11 cellular contexts compared by ENCODE assay signal in the genomic region with DNA sequence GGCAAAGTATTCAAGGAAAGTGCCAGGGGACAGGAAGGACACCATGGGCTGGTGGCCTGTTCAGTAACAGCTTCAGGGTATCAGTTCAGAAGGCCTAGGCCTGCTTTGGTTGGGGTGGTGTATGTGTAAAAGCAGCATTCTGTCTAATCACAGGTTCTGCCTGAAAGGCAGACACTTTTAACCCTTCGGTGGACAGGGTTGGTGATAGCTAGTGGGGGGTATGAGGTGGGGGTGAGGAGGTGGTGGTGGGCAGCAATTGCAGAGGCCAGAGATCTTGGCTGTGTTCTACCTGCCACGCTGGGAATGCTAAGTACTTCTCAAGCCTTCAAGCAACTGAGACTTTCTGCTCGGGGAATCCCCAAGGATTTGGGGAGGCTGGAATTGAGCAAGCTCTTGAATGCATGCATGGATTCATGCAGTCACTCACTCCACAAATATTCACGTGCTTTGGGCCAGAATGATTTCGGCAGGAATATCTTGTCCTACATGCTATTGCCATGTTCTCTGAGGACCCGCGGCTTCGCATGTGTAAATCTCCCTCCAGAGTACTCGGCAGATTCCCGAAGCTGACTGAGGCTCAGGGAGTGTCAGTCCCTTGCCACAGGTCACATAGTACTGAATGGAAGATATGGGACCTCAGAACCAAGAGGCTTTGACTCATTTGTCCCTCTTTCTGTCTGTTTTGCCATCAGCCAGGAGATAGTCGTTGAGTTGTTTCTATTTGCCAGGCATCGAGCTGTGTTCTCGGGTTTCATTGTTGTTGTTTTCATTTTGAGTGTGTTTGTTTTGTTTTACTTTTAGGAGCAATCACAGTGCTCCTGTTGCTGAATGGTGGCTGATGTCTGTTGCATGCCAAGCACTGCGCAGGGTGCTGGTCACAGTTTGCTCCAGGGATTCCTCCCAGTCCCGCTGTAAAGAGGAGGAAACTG.
DNase-seq lines count a peak whose midpoint lies in the region; ATAC-seq, FAIRE-seq and TF ChIP-seq lines count a peak whose summit lies in the region.
"Had no signal": no experiment of that assay in that cellular context is flagged by ENCODE, and none has a peak within 500 bp of the region (broad histone marks: within the 10 kb centered on the region; RNA-seq: fewer than 3 reads in every experiment).

No MANE protein-coding gene starts in this region.

- intact Hi-C loops in spleen (cut with DNase I; ENCODE audit: low total_unique reads), result no loop called here

- 83 to 85% (median 83%) methylated on average over 15 of the region's 15 CpGs for WGBS in spleen, 5 donors

- no peaks in the 10 kb centered on the region for H3K27me3 ChIP-seq in spleen (replicated peaks in 1 of 7)

- peak overlapping the region in 3 of 8 donors; percentile 8 to 81 (median 52) for H3K27ac ChIP-seq in spleen

- no peak for TF ChIP-seq POLR2A in GM12892 (IDR thresholded peaks at IDR 0.05; ENCODE audit: low read depth, low read length)
- no peak for TF ChIP-seq POLR2A in spleen (IDR thresholded peaks at IDR 0.05)

- no peaks in the 10 kb centered on the region for H3K9me3 ChIP-seq in spleen

- no peak for ATAC-seq in GM18868 (IDR thresholded peaks at IDR 0.05; ENCODE audit: unreplicated experiment)

- FAIRE-seq in GM12892 (lab: Jason Lieb, UNC), result peak; percentile 61

- TF ChIP-seq CTCF in fibroblast of pulmonary artery (IDR thresholded peaks at IDR 0.05; ENCODE audit: low read length, missing control alignments) (no peak), spleen (IDR thresholded peaks at IDR 0.05 in 8 of 11, conservative IDR thresholded peaks at IDR 0.05 in 3 of 11) (no peak)

- H3K4me3 ChIP-seq in fibroblast of pulmonary artery (replicated peaks; ENCODE audit: low read depth, low read length), result no peak overlapping the region
- H3K4me3 ChIP-seq in skeletal muscle cell (ENCODE audit: low read depth, low read length), result no peak overlapping the region
- H3K4me3 ChIP-seq in spleen, result no peak overlapping the region

- DNase-seq in GM12892 (ENCODE audit: insufficient read length), result no peak
- peak; percentile 26 for DNase-seq in T1000 (lab: John Stamatoyannopoulos, UW)
- DNase-seq in fibroblast of pulmonary artery (ENCODE audit: low read depth), result peak; percentile 69
- DNase-seq in skeletal muscle cell (ENCODE audit: low read depth), result peak; percentile 87
- DNase-seq in dedifferentiated amniotic fluid mesenchymal stem cell (ENCODE audit: extremely low spot score), result no peak
- DNase-seq in spleen, result no peak
- no peak for DNase-seq in superior temporal gyrus (ENCODE audit: extremely low spot score)
- DNase-seq: activated CD8-positive, alpha-beta memory T cell treated with anti-CD3 and anti-CD28 coated beads for 24 hours; NCI-H1048; stimulated activated naive CD4-positive, alpha-beta T cell had no signal

- H3K36me3 ChIP-seq in spleen, result peaks cover 0 to 17% (median 0%) of the 10 kb centered on the region in 6 donors

- H3K4me1 ChIP-seq in spleen, result peaks cover 35 to 100% (median 71%) of the 10 kb centered on the region in 6 donors

Comparison
In these comparisons a context has a peak if more than half of its experiments do, and no peak if none do; other contexts are left out.
1. DNase-seq: peak in T1000 (single experiment), fibroblast of pulmonary artery (single experiment) and skeletal muscle cell (single experiment); none in GM12892 (single experiment), dedifferentiated amniotic fluid mesenchymal stem cell (single experiment), spleen (single experiment) and superior temporal gyrus (single experiment).